ENCODE assay signal across 1 cellular context in the genomic region with DNA sequence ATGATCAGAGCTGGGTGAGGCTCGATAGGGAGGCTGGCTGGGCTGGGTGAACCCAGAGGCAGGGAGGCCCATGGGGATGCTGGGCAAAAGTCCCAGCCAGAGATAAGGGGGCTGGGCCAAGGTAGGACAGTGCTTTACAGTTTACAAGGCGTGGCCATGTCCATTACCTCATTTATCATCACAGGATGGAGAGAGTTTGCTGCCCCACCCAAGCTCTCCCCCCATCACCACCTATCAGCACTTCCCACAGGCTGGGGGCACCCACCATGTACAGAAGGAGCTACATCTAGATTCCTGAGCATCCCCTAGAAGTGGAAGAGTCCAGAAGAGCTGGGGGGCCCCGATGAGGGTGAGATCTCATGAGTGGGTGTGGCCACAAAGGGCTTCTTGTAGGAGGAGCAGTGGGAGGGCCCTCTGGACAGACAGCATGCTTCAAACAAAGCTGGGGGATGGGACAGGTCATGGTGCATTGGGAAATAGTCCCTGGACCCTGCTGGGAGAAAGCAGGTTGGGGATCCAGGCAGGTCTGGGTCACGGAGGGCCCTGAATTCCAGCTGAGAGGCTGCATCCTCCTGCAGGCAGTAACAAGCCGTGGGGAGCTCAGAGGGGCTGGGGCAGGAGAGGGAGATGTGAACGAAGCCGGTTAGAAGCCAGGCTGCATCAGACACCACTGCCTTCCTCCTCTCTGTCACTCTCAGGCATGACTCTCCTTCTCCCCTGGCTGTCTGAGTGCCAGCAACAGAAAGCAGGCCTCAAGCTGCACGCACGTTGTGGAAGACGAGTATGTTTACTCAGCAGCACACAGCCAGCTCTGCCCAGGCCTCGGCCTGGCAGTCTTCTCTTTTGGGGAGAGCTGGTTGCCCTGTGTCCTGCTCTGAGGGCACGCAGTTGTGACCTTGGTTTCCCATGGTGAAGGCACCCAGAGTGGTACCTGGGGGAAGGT.
TF ChIP-seq lines count a peak whose summit lies in the region.

No MANE protein-coding gene starts in this region.

TF ChIP-seq in H1, 55 proteins besides CTCF, POLR2A, EP300 and RAD21:
- TF ChIP-seq KDM4A (IDR thresholded peaks at IDR 0.05; ENCODE audit: low read depth, low read length, severe bottlenecking) (no peak), JUN (IDR thresholded peaks at IDR 0.05; ENCODE audit: low read depth, low read length) (no peak), CEBPB (IDR thresholded peaks at IDR 0.05; ENCODE audit: low read depth, low read length) (no peak), CREB1 (IDR thresholded peaks at IDR 0.05) (no peak)
TF ChIP-seq in H1: peak in this region for 0.
